16 cellular contexts compared by ENCODE assay signal in the genomic region with DNA sequence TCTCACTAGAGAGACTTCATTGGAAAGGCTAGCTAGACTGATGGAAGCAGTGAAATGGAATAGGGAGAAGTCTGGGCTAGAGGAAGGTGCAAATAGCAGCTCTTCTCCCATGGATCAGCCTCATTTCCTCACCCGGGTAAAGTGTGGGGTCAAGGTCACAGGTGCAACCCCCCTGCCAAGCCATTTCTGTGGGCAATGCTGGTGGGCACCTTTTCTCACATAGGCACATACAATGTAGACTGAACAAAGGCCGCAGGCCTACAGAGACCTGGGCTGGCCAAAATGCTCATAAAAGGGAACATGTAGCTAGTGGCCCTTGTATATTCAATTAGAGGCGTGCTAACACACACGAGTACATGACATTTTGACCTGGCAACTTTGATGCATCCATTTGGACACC.
DNase-seq lines count a peak whose midpoint lies in the region; ATAC-seq and TF ChIP-seq lines count a peak whose summit lies in the region.
"Had no signal": no experiment of that assay in that cellular context is flagged by ENCODE, and none has a peak within 500 bp of the region (broad histone marks: within the 10 kb centered on the region; RNA-seq: fewer than 3 reads in every experiment).

No MANE protein-coding gene starts in this region.

- TF ChIP-seq EP300 in gastroesophageal sphincter (IDR thresholded peaks at IDR 0.05): no peak

- H3K9me3 ChIP-seq in gastroesophageal sphincter (no peaks in the 10 kb centered on the region), prostate gland (no peaks in the 10 kb centered on the region), testis (no peaks in the 10 kb centered on the region)

- H3K27ac ChIP-seq in coronary artery (no peak overlapping the region), gastroesophageal sphincter (peak overlapping the region in 3 of 4 donors; percentile 44 to 96 (median 65)), prostate gland (peak overlapping the region; percentile 58 to 60), testis (peak overlapping the region in 1 of 2 donors; percentile 50)
- H3K27ac ChIP-seq: GM23248 had no signal

- DNase-seq in coronary artery (ENCODE audit: low spot score) (peak; percentile 40), prostate gland (ENCODE audit: low spot score) (no peak), testis (peak; percentile 19), anterior cingulate cortex (lab: John Stamatoyannopoulos, UW) (no peak)
- DNase-seq: C1 segment of cervical spinal cord; Calu3; CD4-positive, alpha-beta memory T cell; COR-L47; DMS53; DMS79 treated with DMSO at 0.1 percent for 48 hours; GM23248; H7; HCEC 1CT had no signal

- H3K4me3 ChIP-seq in coronary artery: no peak overlapping the region
- no peak overlapping the region for H3K4me3 ChIP-seq in gastroesophageal sphincter
- no peak overlapping the region for H3K4me3 ChIP-seq in prostate gland
- H3K4me3 ChIP-seq in testis: no peak overlapping the region
- H3K4me3 ChIP-seq: GM23248 had no signal

- WGBS in gastroesophageal sphincter (ENCODE audit: low coverage in 1 of 2), 2 donors: 54% methylated on average over 3 of the region's 4 CpGs; no CpG with 5 or more reads in 1 of the 2 donors
- WGBS in prostate gland: 35% methylated on average over 4 of the region's 4 CpGs
- WGBS in testis, 2 donors: 51 to 71% methylated on average over 3 to 4 of the region's 4 CpGs

- no peak for TF ChIP-seq POLR2A in gastroesophageal sphincter (IDR thresholded peaks at IDR 0.05)
- TF ChIP-seq POLR2A in prostate gland (IDR thresholded peaks at IDR 0.05): no peak
- no peak for TF ChIP-seq POLR2A in testis (IDR thresholded peaks at IDR 0.05)

- H3K27me3 ChIP-seq in gastroesophageal sphincter (no peaks in the 10 kb centered on the region), prostate gland (replicated peaks; ENCODE audit: insufficient read depth) (no peaks in the 10 kb centered on the region), testis (no peaks in the 10 kb centered on the region)

- ATAC-seq in gastroesophageal sphincter (peak; percentile 33), HG03469 (IDR thresholded peaks at IDR 0.05; ENCODE audit: unreplicated experiment) (no peak), GM19395 (IDR thresholded peaks at IDR 0.05; ENCODE audit: unreplicated experiment) (no peak)

- no peak for TF ChIP-seq CTCF in coronary artery (IDR thresholded peaks at IDR 0.05)
- TF ChIP-seq CTCF in gastroesophageal sphincter (IDR thresholded peaks at IDR 0.05): no peak
- no peak for TF ChIP-seq CTCF in prostate gland (IDR thresholded peaks at IDR 0.05)
- no peak for TF ChIP-seq CTCF in testis (IDR thresholded peaks at IDR 0.05)

- H3K4me1 ChIP-seq in gastroesophageal sphincter (peaks cover 0 to 55% (median 0%) of the 10 kb centered on the region in 3 donors), prostate gland (replicated peaks) (no peaks in the 10 kb centered on the region), testis (no peaks in the 10 kb centered on the region)

- intact Hi-C loops in prostate gland (cut with DNase I): no loop called here
- intact Hi-C loops in testis (cut with DNase I; ENCODE audit: low total_unique reads): no loop called here

- no peaks in the 10 kb centered on the region for H3K36me3 ChIP-seq in gastroesophageal sphincter
- H3K36me3 ChIP-seq in prostate gland: no peaks in the 10 kb centered on the region
- no peaks in the 10 kb centered on the region for H3K36me3 ChIP-seq in testis (ENCODE audit: low read depth, missing control alignments)

Comparison
In these comparisons a context has a peak if more than half of its experiments do, and no peak if none do; other contexts are left out.
1. DNase-seq: peak in coronary artery (single experiment) and testis (single experiment); none in prostate gland (single experiment) and anterior cingulate cortex (0 of 58).
2. H3K27ac ChIP-seq: peak in gastroesophageal sphincter (3 of 4) and prostate gland (2 of 2); none in coronary artery (0 of 2).